Comparison of ENCODE assay signal across 12 cellular contexts in genomic region chr3:4852780-4853748, GRCh38.
DNase-seq lines count a peak whose midpoint lies in the region; ATAC-seq and TF ChIP-seq lines count a peak whose summit lies in the region.
"Had no signal": no experiment of that assay in that cellular context is flagged by ENCODE, and none has a peak within 500 bp of the region (broad histone marks: within the 10 kb centered on the region; RNA-seq: fewer than 3 reads in every experiment).

No MANE protein-coding gene starts in this region.

- DNase-seq in activated CD4-positive, alpha-beta T cell treated with anti-CD3 and anti-CD28 coated beads for 36 hours = no peak
- no peak for DNase-seq in activated CD4-positive, alpha-beta T cell treated with anti-CD3 and anti-CD28 coated beads, Interleukin-2, amount 50 U/mL, for 4 hours
- DNase-seq in T-helper 17 cell (no peak), dermis blood vessel endothelial cell (peak; percentile 79), renal cortical epithelial cell (ENCODE audit: low read depth) (peak; percentile 62), SHP77 (lab: John Stamatoyannopoulos, UW) (no peak), erythroblast (lab: John Stamatoyannopoulos, UW) (no peak)
- DNase-seq: activated CD8-positive, alpha-beta memory T cell treated with anti-CD3 and anti-CD28 coated beads, Interleukin-2, amount 50 U/mL, for 4 hours; Karpas-422; mucosa of descending colon; right lobe of liver had no signal

- no peaks in the 10 kb centered on the region for H3K9me3 ChIP-seq in T-helper 17 cell (ENCODE audit: control insufficient read depth, low read length, poor library complexity, severe bottlenecking)
- H3K9me3 ChIP-seq: mucosa of descending colon, right lobe of liver had no signal

- peak overlapping the region; percentile 45 for H3K4me3 Mint-ChIP-seq in activated CD4-positive, alpha-beta T cell treated with anti-CD3 and anti-CD28 coated beads for 36 hours
- H3K4me3 Mint-ChIP-seq in T-helper 17 cell = peak overlapping the region; percentile 47

- H3K36me3 Mint-ChIP-seq in activated CD4-positive, alpha-beta T cell treated with anti-CD3 and anti-CD28 coated beads for 36 hours (ENCODE audit: low read depth) = peaks cover 26% of the 10 kb centered on the region
- no peaks in the 10 kb centered on the region for H3K36me3 Mint-ChIP-seq in T-helper 17 cell (ENCODE audit: low read depth)

- no peak for TF ChIP-seq POLR2A in erythroblast (IDR thresholded peaks at IDR 0.05; ENCODE audit: low read length)

- peak overlapping the region; percentile 93 for H3K27ac Mint-ChIP-seq in activated CD4-positive, alpha-beta T cell treated with anti-CD3 and anti-CD28 coated beads for 36 hours
- peak overlapping the region; percentile 100 for H3K27ac Mint-ChIP-seq in T-helper 17 cell

- CTCF ChIA-PET in activated CD4-positive, alpha-beta T cell treated with anti-CD3 and anti-CD28 coated beads for 36 hours (lab: Charles Lee) = interaction anchor here (0.6 to 1.1 kb wide), 2 partner anchors 9 to 29 kb away, joined by 3 read pairs; no protein-coding TSS in a partner anchor

- intact Hi-C loops in activated CD4-positive, alpha-beta T cell treated with anti-CD3 and anti-CD28 coated beads for 36 hours (cut with DNase I, micrococcal nuclease) = loop anchor here (5.0 kb wide), 2 partner anchors 131 to 269 kb away; partner anchors contain the start of gene ARL8B (in 1 of the 2)

- H3K9me3 Mint-ChIP-seq in activated CD4-positive, alpha-beta T cell treated with anti-CD3 and anti-CD28 coated beads for 36 hours (ENCODE audit: low read depth) = peaks cover 4% of the 10 kb centered on the region

- no peaks in the 10 kb centered on the region for H3K27me3 Mint-ChIP-seq in activated CD4-positive, alpha-beta T cell treated with anti-CD3 and anti-CD28 coated beads for 36 hours
- H3K27me3 Mint-ChIP-seq in T-helper 17 cell = no peaks in the 10 kb centered on the region

- ATAC-seq in activated CD4-positive, alpha-beta T cell treated with anti-CD3 and anti-CD28 coated beads for 36 hours = no peak
- ATAC-seq in T-helper 17 cell = no peak
- ATAC-seq in HG02870 (IDR thresholded peaks at IDR 0.05; ENCODE audit: unreplicated experiment) = no peak
- ATAC-seq: mucosa of descending colon, right lobe of liver had no signal

- POLR2A ChIA-PET in activated CD4-positive, alpha-beta T cell treated with anti-CD3 and anti-CD28 coated beads for 36 hours (lab: Charles Lee) = interaction anchor here (0.8 kb wide), 1 partner anchor 123 kb away, joined by 3 read pairs; no protein-coding TSS in a partner anchor

- H3K4me1 Mint-ChIP-seq in activated CD4-positive, alpha-beta T cell treated with anti-CD3 and anti-CD28 coated beads for 36 hours = peaks cover 79% of the 10 kb centered on the region
- H3K4me1 Mint-ChIP-seq in T-helper 17 cell = peaks cover 52% of the 10 kb centered on the region

Comparison
In these comparisons a context has a peak if more than half of its experiments do, and no peak if none do; other contexts are left out.
1. DNase-seq: peak in dermis blood vessel endothelial cell (single experiment) and renal cortical epithelial cell (single experiment); none in activated CD4-positive, alpha-beta T cell treated with anti-CD3 and anti-CD28 coated beads for 36 hours (single experiment), activated CD4-positive, alpha-beta T cell treated with anti-CD3 and anti-CD28 coated beads, Interleukin-2, amount 50 U/mL, for 4 hours (0 of 2), T-helper 17 cell (0 of 3), SHP77 (0 of 2) and erythroblast (0 of 2).